13 cellular contexts compared by ENCODE assay signal in genomic region chr13:48110930-48111721, GRCh38. TPM values are rescaled to one million over a fixed set of nuclear protein-coding genes. Genes with fewer than 3 reads are reported as not detected.
DNase-seq lines count a peak whose midpoint lies in the region; ATAC-seq, FAIRE-seq and TF ChIP-seq lines count a peak whose summit lies in the region.
"Had no signal": no experiment of that assay in that cellular context is flagged by ENCODE, and none has a peak within 500 bp of the region (broad histone marks: within the 10 kb centered on the region; RNA-seq: fewer than 3 reads in every experiment).

No MANE protein-coding gene starts in this region.

- intact Hi-C loops in HepG2 (cut with micrococcal nuclease; ENCODE audit: unreplicated experiment), result loop anchor here (1.0 kb wide), 1 partner anchor 16 kb away; the partner anchor contains the start of gene MED4
- intact Hi-C loops in A673 (cut with micrococcal nuclease; ENCODE audit: unreplicated experiment), result no loop called here

- H3K27ac ChIP-seq in HepG2 (ENCODE audit: extremely low read length, insufficient read depth, low read length) (peak overlapping the region; percentile 78), A673 (ENCODE audit: low read depth, low read length, poor library complexity, severe bottlenecking) (no peak overlapping the region)

- H3K9me3 Mint-ChIP-seq in chondrocyte (ENCODE audit: low read depth), result no peaks in the 10 kb centered on the region
- H3K9me3 Mint-ChIP-seq: naive B cell had no signal

- no peaks in the 10 kb centered on the region for H3K36me3 Mint-ChIP-seq in chondrocyte (ENCODE audit: low read depth)
- H3K36me3 Mint-ChIP-seq: naive B cell had no signal

- TF ChIP-seq POLR2A in HepG2 (IDR thresholded peaks at IDR 0.05; ENCODE audit: insufficient read depth in 1 of 2, low read depth in 2 of 2, low read length in 2 of 2), result no peak

- H4K20me1 ChIP-seq in HepG2 (ENCODE audit: insufficient read depth, low read length), result no peaks in the 10 kb centered on the region

- H3K79me2 ChIP-seq in HepG2 (ENCODE audit: insufficient read depth, low read length), result no peaks in the 10 kb centered on the region

- FAIRE-seq in HepG2 (lab: Jason Lieb, UNC), result peak; percentile 84
- FAIRE-seq: bronchial epithelial cell had no signal

- DNase-seq in Daoy (ENCODE audit: low read depth) (peak; percentile 7), chondrocyte (ENCODE audit: low spot score) (no peak), HepG2 (ENCODE audit: low spot score) (peak; percentile 83), retinal pigment epithelial cell (ENCODE audit: low read depth) (peak; percentile 21), A673 (ENCODE audit: low spot score) (no peak), KG1 (lab: John Stamatoyannopoulos, UW) (no peak)
- DNase-seq: naive B cell, NCI-H187 had no signal

- no peak overlapping the region; a peak in 2 of 6 replicates for H3K4me3 ChIP-seq in HepG2 (replicated peaks in 1 of 3; ENCODE audit: insufficient read depth in 1 of 3, low read depth in 2 of 3, low read length in 3 of 3)
- no peak overlapping the region for H3K4me3 ChIP-seq in retinal pigment epithelial cell (ENCODE audit: low read length)
- no peak overlapping the region for H3K4me3 ChIP-seq in A673 (ENCODE audit: low read depth, low read length, poor library complexity, severe bottlenecking)

- TF ChIP-seq RAD21 in HepG2 (CRISPR knock-in tag; IDR thresholded peaks at IDR 0.05), result no peak

- H3K9me3 ChIP-seq in HepG2 (ENCODE audit: low read length), result no peaks in the 10 kb centered on the region
- H3K9me3 ChIP-seq in A673 (ENCODE audit: low read depth, low read length, poor library complexity, severe bottlenecking), result no peaks in the 10 kb centered on the region

- no peaks in the 10 kb centered on the region for H3K36me3 ChIP-seq in HepG2 (replicated peaks in 1 of 2; ENCODE audit: control insufficient read depth in 1 of 2, insufficient read depth in 2 of 2, low read length in 2 of 2)
- H3K36me3 ChIP-seq in A673 (ENCODE audit: insufficient read depth, low read length, poor library complexity, severe bottlenecking), result no peaks in the 10 kb centered on the region

- CTCF ChIA-PET in HepG2 (lab: Yijun Ruan, JAX; ENCODE audit: low intra/inter-chr PET ratio, low total read pairs), result no interaction called here
- CTCF ChIA-PET in A673 (lab: Charles Lee), result no interaction called here

- in situ Hi-C loops in HepG2 (cut with HindIII; ENCODE audit: extremely low pct_ligation_motif_present, low pct_unique_long_range_greater_than_20kb), result loop anchor here (25.0 kb wide), 1 partner anchor 476 kb away; no protein-coding TSS in a partner anchor

- H3K27me3 ChIP-seq in HepG2 (ENCODE audit: control insufficient read depth in 1 of 2, insufficient read depth in 2 of 2, low read length in 2 of 2), result no peaks in the 10 kb centered on the region
- no peaks in the 10 kb centered on the region for H3K27me3 ChIP-seq in A673 (replicated peaks; ENCODE audit: insufficient read depth, low read depth, low read length, poor library complexity)

- peaks cover 71% of the 10 kb centered on the region for H3K4me1 ChIP-seq in HepG2 (ENCODE audit: insufficient read depth, low read length)
- H3K4me1 ChIP-seq in A673 (ENCODE audit: insufficient read depth, low read length, poor library complexity, severe bottlenecking), result no peaks in the 10 kb centered on the region

- BruUV-seq in HepG2 (replicated peaks; lab: Mats Ljungman, UMichigan), result no TSS peak
- no TSS peak for BruUV-seq in A673 (replicated peaks; lab: Mats Ljungman, UMichigan)

- peak overlapping the region; percentile 22 for H3K27ac Mint-ChIP-seq in chondrocyte (ENCODE audit: unreplicated experiment)
- H3K27ac Mint-ChIP-seq: IgD-negative memory B cell, naive B cell had no signal

- H2AFZ ChIP-seq in HepG2 (ENCODE audit: low read length), result no peak overlapping the region

- H3K4me1 Mint-ChIP-seq in chondrocyte (ENCODE audit: low read depth), result peaks cover 24% of the 10 kb centered on the region
- H3K4me1 Mint-ChIP-seq: IgD-negative memory B cell, naive B cell had no signal

- no peak for TF ChIP-seq CTCF in chondrocyte (IDR thresholded peaks at IDR 0.05)
- no peak for TF ChIP-seq CTCF in HepG2 (CRISPR knock-in tag; IDR thresholded peaks at IDR 0.05)
- TF ChIP-seq CTCF in retinal pigment epithelial cell (conservative IDR thresholded peaks at IDR 0.05; ENCODE audit: low read depth, low read length), result no peak
- no peak for TF ChIP-seq CTCF in A673 (conservative IDR thresholded peaks at IDR 0.05; ENCODE audit: low read depth, low read length)

- no peaks in the 10 kb centered on the region for H3K27me3 Mint-ChIP-seq in chondrocyte (ENCODE audit: low read depth)

- WGBS in HepG2 (ENCODE audit: low lambda C conversion rate), result 0% methylated on average over 3 of the region's 3 CpGs

- TF ChIP-seq EP300 in HepG2 (IDR thresholded peaks at IDR 0.05; ENCODE audit: low read depth in 2 of 2, low read length in 2 of 2) (peak in 1 of 2 experiments; percentile 67; a peak in 1 of 4 replicates), HepG2 (CRISPR knock-in tag; IDR thresholded peaks at IDR 0.05; ENCODE audit: borderline replicate concordance) (no peak)

- H3K4me3 Mint-ChIP-seq in chondrocyte (ENCODE audit: unreplicated experiment), result no peak overlapping the region
- H3K4me3 Mint-ChIP-seq: IgD-negative memory B cell, naive B cell had no signal

- peak overlapping the region; percentile 59 for H3K4me2 ChIP-seq in HepG2 (ENCODE audit: low read depth, low read length)

- peak overlapping the region; percentile 2; the same call in 1 of the 2 replicates for H3K9ac ChIP-seq in HepG2 (ENCODE audit: insufficient read depth, low read depth, low read length)

- ATAC-seq in HepG2 (peak; percentile 94), HG02759 (IDR thresholded peaks at IDR 0.05; ENCODE audit: unreplicated experiment) (no peak), GM19455 (IDR thresholded peaks at IDR 0.05; ENCODE audit: unreplicated experiment) (no peak)
- ATAC-seq: activated CD4-positive, CD25-positive, alpha-beta regulatory T cell treated with anti-CD3 and anti-CD28 coated beads, Interleukin-2, amount 50 U/mL, for 24 hours had no signal

- POLR2A ChIA-PET in HepG2 (lab: Yijun Ruan, JAX) (interaction anchor here (1.9 kb wide), 1 partner anchor 122 kb away, joined by 5 read pairs; the partner anchor contains the start of gene ITM2B), A673 (lab: Charles Lee; ENCODE audit: low non-redundant PET) (no interaction called here)

TF ChIP-seq in HepG2, 621 proteins besides CTCF, POLR2A, EP300 and RAD21 (continues in another document):
- TF ChIP-seq SOX13 (IDR thresholded peaks at IDR 0.05), result no peak
- TF ChIP-seq SOX13 (CRISPR knock-in tag; conservative IDR thresholded peaks at IDR 0.05 in 1 of 2, IDR thresholded peaks at IDR 0.05 in 1 of 2), result peak in 1 of 2 experiments; percentile 34; a peak in 1 of 4 replicates
- TF ChIP-seq HNF4A (CRISPR knock-in tag; IDR thresholded peaks at IDR 0.05), result peak; percentile 59; the same call in 1 of the 2 replicates
- peak; percentile 19; the same call in 1 of the 2 replicates for TF ChIP-seq NR2F6 (IDR thresholded peaks at IDR 0.05)
- peak; percentile 38 for TF ChIP-seq NR2F6 (CRISPR knock-in tag; IDR thresholded peaks at IDR 0.05)
- peak; percentile 46; the same call in 1 of the 2 replicates for TF ChIP-seq NR2F2 (IDR thresholded peaks at IDR 0.05; ENCODE audit: borderline replicate concordance, low read depth)
- no peak for TF ChIP-seq ZBTB25 (CRISPR knock-in tag; IDR thresholded peaks at IDR 0.05)
- peak; percentile 64 for TF ChIP-seq TEAD3 (CRISPR knock-in tag; optimal IDR thresholded peaks at IDR 0.05; ENCODE audit: borderline replicate concordance)
- peak; percentile 97 for TF ChIP-seq ZNF317 (CRISPR knock-in tag; IDR thresholded peaks at IDR 0.05)
- TF ChIP-seq POGZ (CRISPR knock-in tag; IDR thresholded peaks at IDR 0.05), result no peak
- 0 out of 2 replicates have a peak, but pooled peaks have one; percentile 31 for TF ChIP-seq ZNF766 (CRISPR knock-in tag; IDR thresholded peaks at IDR 0.05; ENCODE audit: borderline replicate concordance)
- TF ChIP-seq ZNF3 (CRISPR knock-in tag; IDR thresholded peaks at IDR 0.05), result no peak
- peak; percentile 94 for TF ChIP-seq ZNF263 (CRISPR knock-in tag; IDR thresholded peaks at IDR 0.05)

RNA-seq across cellular contexts. Expression of gene MED4, which starts 16.2 kb away (rescaled TPM):
- total RNA-seq in Daoy (2014; rRNA removed; shearing (Covaris generic)), result 18.0 and 18.8 TPM in 2 replicates
- 32.5 to 45.1 TPM (median 34.6 TPM) in 3 replicates for total RNA-seq in chondrocyte
- 57.8 and 82.8 TPM in 2 replicates for total RNA-seq in HepG2 (2016; rRNA removed; fragmentation: Illumina TruSeq; extraction: Trizol)
- 50.9 and 51.4 TPM in 2 replicates for total RNA-seq in HepG2 (2016; cell fraction: cytosol; rRNA removed; fragmentation: Illumina TruSeq; extraction: Trizol; ENCODE audit: low read depth)
- 62.2 and 83.7 TPM in 2 replicates for total RNA-seq in HepG2 (2016; cell fraction: insoluble cytoplasmic fraction; rRNA removed; fragmentation: Illumina TruSeq; extraction: Trizol)
- total RNA-seq in HepG2 (2016; cell fraction: membrane; rRNA removed; fragmentation: Illumina TruSeq; extraction: Trizol), result 49.1 and 57.7 TPM in 2 replicates
- total RNA-seq in HepG2 (2016; cell fraction: nucleus; rRNA removed; fragmentation: Illumina TruSeq; extraction: Trizol), result 28.0 and 33.7 TPM in 2 replicates
- 33.6 and 49.4 TPM in 2 replicates for polyA plus RNA-seq in HepG2 (2011; rRNA removed)
- polyA plus RNA-seq in HepG2 (2011; cell fraction: cytosol; rRNA removed), result 21.6 and 27.6 TPM in 2 replicates
- 8.4 and 10.6 TPM in 2 replicates for polyA plus RNA-seq in HepG2 (2011; cell fraction: nucleus; rRNA removed)
- polyA plus RNA-seq in HepG2 (2012), result 30.8 and 45.7 TPM in 2 replicates
- 27.1 and 27.6 TPM in 2 replicates for polyA plus RNA-seq in HepG2 (2016; cell fraction: cytosol; fragmentation: Illumina TruSeq; extraction: Trizol; ENCODE audit: low read depth)
- polyA plus RNA-seq in HepG2 (2016; cell fraction: insoluble cytoplasmic fraction; fragmentation: Illumina TruSeq; extraction: Trizol; ENCODE audit: low read depth), result 122 and 132 TPM in 2 replicates
- 34.6 and 41.1 TPM in 2 replicates for polyA plus RNA-seq in HepG2 (2016; cell fraction: membrane; fragmentation: Illumina TruSeq; extraction: Trizol; ENCODE audit: low read depth)
- polyA plus RNA-seq in HepG2 (2016; cell fraction: nucleus; fragmentation: Illumina TruSeq; extraction: Trizol; ENCODE audit: insufficient read depth, low read depth), result 59.2 and 62.6 TPM in 2 replicates
- polyA minus RNA-seq in HepG2 (2011; rRNA and poly(A)+ RNA removed; ENCODE audit: low replicate concordance), result 17.9 and 19.3 TPM in 2 replicates
- 12.6 and 15.2 TPM in 2 replicates for polyA minus RNA-seq in HepG2 (2011; cell fraction: cytosol; rRNA and poly(A)+ RNA removed)
- polyA minus RNA-seq in HepG2 (2011; cell fraction: nucleus; rRNA and poly(A)+ RNA removed), result 21.5 and 24.7 TPM in 2 replicates
- total RNA-seq in A673 (2021), result 51.6 and 51.7 TPM in 2 replicates

Comparison
In these comparisons a context has a peak if more than half of its experiments do, and no peak if none do; other contexts are left out.
1. DNase-seq: peak in Daoy (single experiment), HepG2 (single experiment) and retinal pigment epithelial cell (single experiment); none in chondrocyte (single experiment), A673 (single experiment) and KG1 (single experiment).